ENCODE assay signal across 21 cellular contexts in the genomic region with DNA sequence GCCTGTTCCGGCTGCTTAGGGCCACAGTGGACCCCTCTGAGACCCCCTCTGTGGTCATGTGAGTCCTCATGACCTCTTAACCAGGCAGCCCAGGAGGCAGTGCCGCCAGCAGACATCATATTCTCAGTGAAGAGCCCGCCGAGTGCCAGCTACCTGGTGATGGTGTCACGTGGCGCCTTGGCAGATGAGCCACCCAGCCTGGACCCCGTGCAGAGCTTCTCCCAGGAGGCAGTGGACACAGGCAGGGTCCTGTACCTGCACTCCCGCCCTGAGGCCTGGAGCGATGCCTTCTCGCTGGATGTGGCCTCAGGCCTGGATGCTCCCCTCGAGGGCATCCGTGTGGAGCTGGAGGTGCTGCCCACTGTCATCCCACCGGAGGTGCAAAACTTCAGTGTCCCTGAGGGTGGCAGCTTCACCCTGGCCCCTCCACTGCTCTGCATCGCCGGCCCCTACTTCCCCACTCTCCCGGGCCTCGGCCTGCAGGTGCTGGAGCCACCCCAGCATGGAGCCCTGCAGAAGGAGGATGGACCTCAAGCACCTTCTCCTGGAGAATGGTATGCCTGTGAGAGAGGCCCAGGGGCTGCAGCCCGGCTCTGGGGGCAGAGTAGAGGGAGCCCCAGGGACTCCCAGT.
"Had no signal": no experiment of that assay in that cellular context is flagged by ENCODE, and none has a peak within 500 bp of the region (broad histone marks: within the 10 kb centered on the region; RNA-seq: fewer than 3 reads in every experiment).

No MANE protein-coding gene starts in this region.

- H3K36me3 Mint-ChIP-seq: activated CD4-positive, alpha-beta memory T cell treated with anti-CD3 and anti-CD28 coated beads for 36 hours; activated CD8-positive, alpha-beta memory T cell treated with anti-CD3 and anti-CD28 coated beads, Interleukin-2, amount 10 ng/mL, durations not matched to agents 7 days and 5 days; brain; stimulated activated naive B cell treated with anti-CD40 and anti-IgM and Interleukin-4, amounts not matched to agents 10 μg/mL and 1 μg/mL and 100 μg/mL, for 72 hours had no signal

- H3K27ac Mint-ChIP-seq: activated CD4-positive, alpha-beta memory T cell treated with anti-CD3 and anti-CD28 coated beads for 36 hours; activated CD8-positive, alpha-beta memory T cell treated with anti-CD3 and anti-CD28 coated beads, Interleukin-2, amount 10 ng/mL, durations not matched to agents 7 days and 5 days; activated naive CD8-positive, alpha-beta T cell treated with anti-CD3 and anti-CD28 coated beads, Interleukin-2, amount 50 U/mL, for 24 hours; nephron progenitor cell; progenitor cell of endocrine pancreas; stimulated activated naive B cell treated with anti-CD40 and anti-IgM and Interleukin-4, amounts not matched to agents 10 μg/mL and 1 μg/mL and 100 μg/mL, for 72 hours had no signal

- H3K9me3 ChIP-seq: gastrocnemius medialis, right lobe of liver, thoracic aorta had no signal

- H3K4me3 ChIP-seq: gastrocnemius medialis, lung, right lobe of liver, SK-N-MC, thoracic aorta had no signal

- H3K27ac ChIP-seq: gastrocnemius medialis, right lobe of liver, SK-N-MC, thoracic aorta, WERI-Rb-1 had no signal

- H3K4me3 Mint-ChIP-seq: activated CD4-positive, alpha-beta memory T cell treated with anti-CD3 and anti-CD28 coated beads for 36 hours; activated CD8-positive, alpha-beta memory T cell treated with anti-CD3 and anti-CD28 coated beads, Interleukin-2, amount 10 ng/mL, durations not matched to agents 7 days and 5 days; activated naive CD8-positive, alpha-beta T cell treated with anti-CD3 and anti-CD28 coated beads, Interleukin-2, amount 50 U/mL, for 24 hours; brain; central memory CD8-positive, alpha-beta T cell; nephron progenitor cell; stimulated activated naive B cell treated with anti-CD40 and anti-IgM and Interleukin-4, amounts not matched to agents 10 μg/mL and 1 μg/mL and 100 μg/mL, for 72 hours had no signal

- H3K4me1 ChIP-seq: gastrocnemius medialis, right lobe of liver had no signal

- H3K27me3 Mint-ChIP-seq: activated CD8-positive, alpha-beta memory T cell treated with anti-CD3 and anti-CD28 coated beads, Interleukin-2, amount 10 ng/mL, durations not matched to agents 7 days and 5 days; activated naive CD8-positive, alpha-beta T cell treated with anti-CD3 and anti-CD28 coated beads, Interleukin-2, amount 50 U/mL, for 24 hours had no signal

- H3K9me3 Mint-ChIP-seq: activated CD4-positive, alpha-beta memory T cell treated with anti-CD3 and anti-CD28 coated beads for 36 hours; activated naive CD8-positive, alpha-beta T cell treated with anti-CD3 and anti-CD28 coated beads, Interleukin-2, amount 50 U/mL, for 24 hours; central memory CD8-positive, alpha-beta T cell; nephron progenitor cell; stimulated activated naive B cell treated with anti-CD40 and anti-IgM and Interleukin-4, amounts not matched to agents 10 μg/mL and 1 μg/mL and 100 μg/mL, for 72 hours had no signal

- H3K36me3 ChIP-seq: gastrocnemius medialis, right lobe of liver, thoracic aorta, WERI-Rb-1 had no signal

- ATAC-seq: activated CD8-positive, alpha-beta memory T cell treated with anti-CD3 and anti-CD28 coated beads, Interleukin-2, amount 10 ng/mL, durations not matched to agents 7 days and 5 days; activated naive CD8-positive, alpha-beta T cell treated with anti-CD3 and anti-CD28 coated beads, Interleukin-2, amount 50 U/mL, for 24 hours; esophagus mucosa; gastrocnemius medialis had no signal

- H3K4me1 Mint-ChIP-seq: activated CD8-positive, alpha-beta memory T cell treated with anti-CD3 and anti-CD28 coated beads, Interleukin-2, amount 10 ng/mL, durations not matched to agents 7 days and 5 days; activated naive CD8-positive, alpha-beta T cell treated with anti-CD3 and anti-CD28 coated beads, Interleukin-2, amount 50 U/mL, for 24 hours; brain; central memory CD8-positive, alpha-beta T cell had no signal

- H3K27me3 ChIP-seq: gastrocnemius medialis, right lobe of liver had no signal

- DNase-seq: activated CD4-positive, alpha-beta memory T cell treated with anti-CD3 and anti-CD28 coated beads for 36 hours; activated CD8-positive, alpha-beta memory T cell treated with anti-CD3 and anti-CD28 coated beads, Interleukin-2, amount 10 ng/mL, durations not matched to agents 7 days and 5 days; activated naive CD4-positive, alpha-beta T cell treated with Interleukin-2 at 50 U/mL for 16 hours; activated naive CD8-positive, alpha-beta T cell treated with anti-CD3 and anti-CD28 coated beads, Interleukin-2, amount 50 U/mL, for 24 hours; anterior cingulate cortex; cortex of kidney; effector CD4-positive, alpha-beta T cell; gastrocnemius medialis; kidney glomerular epithelial cell; occipital lobe; stimulated activated naive B cell treated with anti-CD40 and anti-IgM and Interleukin-4, amounts not matched to agents 10 μg/mL and 1 μg/mL and 100 μg/mL, for 72 hours had no signal
